ENCODE assay signal across 8 cellular contexts in genomic region chrX:8783100-8784098, GRCh38. TPM values are rescaled to one million over a fixed set of nuclear protein-coding genes. Genes with fewer than 3 reads are reported as not detected.
DNase-seq lines count a peak whose midpoint lies in the region; ATAC-seq and TF ChIP-seq lines count a peak whose summit lies in the region.

No MANE protein-coding gene starts in this region.

- no peak overlapping the region for H3K27ac ChIP-seq in AG04450 (ENCODE audit: low read depth, low read length)
- H3K27ac ChIP-seq in brain microvascular endothelial cell, result no peak overlapping the region

- DNase-seq in AG04450 (ENCODE audit: low read depth, low spot score) (no peak), RPMI8226 (peak; percentile 45), brain microvascular endothelial cell (no peak), myocyte (ENCODE audit: low read depth) (peak; percentile 40), HCEC 1CT (no peak), ACHN (no peak), NCI-H2107 treated with DMSO at 0.1 percent for 48 hours (lab: John Stamatoyannopoulos, UW; ENCODE audit: unreplicated experiment) (no peak)

- CTCF ChIA-PET in AG04450 (lab: Charles Lee), result interaction anchor here (1.4 kb wide), 1 partner anchor 9 kb away, joined by 3 read pairs; no protein-coding TSS in a partner anchor

- POLR2A ChIA-PET in AG04450 (lab: Yijun Ruan, JAX), result no interaction called here

- H3K9me3 ChIP-seq in AG04450 (ENCODE audit: control insufficient read depth, insufficient read depth, low read length), result peaks cover 13% of the 10 kb centered on the region; the same call in 1 of the 2 replicates

- peak; percentile 43 for TF ChIP-seq CTCF in AG04450 (IDR thresholded peaks at IDR 0.05; ENCODE audit: low read depth, low read length)
- peak; percentile 64 for TF ChIP-seq CTCF in brain microvascular endothelial cell (IDR thresholded peaks at IDR 0.05; ENCODE audit: low read depth, low read length, missing control alignments)

- peak; percentile 76 for ATAC-seq in GM19463 (IDR thresholded peaks at IDR 0.05; ENCODE audit: unreplicated experiment)

- no peaks in the 10 kb centered on the region for H3K36me3 ChIP-seq in brain microvascular endothelial cell (replicated peaks)

- H3K4me3 ChIP-seq in AG04450 (ENCODE audit: low read depth, low read length) (no peak overlapping the region), brain microvascular endothelial cell (ENCODE audit: low read depth, low read length) (peak overlapping the region; percentile 17)

- H3K27me3 ChIP-seq in AG04450 (ENCODE audit: control insufficient read depth, insufficient read depth, low read length) (no peaks in the 10 kb centered on the region), brain microvascular endothelial cell (replicated peaks) (no peaks in the 10 kb centered on the region)

- in situ Hi-C loops in brain microvascular endothelial cell (cut with HindIII; ENCODE audit: low pct_ligation_motif_present, low sequenced_read_pairs), result no loop called here
- in situ Hi-C loops in ACHN (cut with HindIII; ENCODE audit: low pct_ligation_motif_present, low pct_unique_long_range_greater_than_20kb, low sequenced_read_pairs), result no loop called here

RNA-seq across cellular contexts. Expression of gene FAM9A, which starts 17.8 kb away (rescaled TPM):
- polyA plus RNA-seq in AG04450 (2011; rRNA removed), result not detected in 2 replicates
- polyA minus RNA-seq in AG04450 (2011; rRNA and poly(A)+ RNA removed), result not detected in 2 replicates
- total RNA-seq in myocyte, result not detected in 2 replicates
- not detected for polyA plus RNA-seq in myocyte (2012)

RNA-seq across cellular contexts. Expression of gene ANOS1, which starts 51.5 kb away (rescaled TPM):
- 0.21 and 0.30 TPM in 2 replicates for polyA plus RNA-seq in AG04450 (2011; rRNA removed)
- 0.18 and 0.30 TPM in 2 replicates for polyA minus RNA-seq in AG04450 (2011; rRNA and poly(A)+ RNA removed)
- 0.08 TPM in 1 of 2 replicates, not detected in the other for total RNA-seq in myocyte
- 0.04 TPM for polyA plus RNA-seq in myocyte (2012)

Comparison
In these comparisons a context has a peak if more than half of its experiments do, and no peak if none do; other contexts are left out.
1. DNase-seq: peak in RPMI8226 (single experiment) and myocyte (single experiment); none in AG04450 (single experiment), brain microvascular endothelial cell (single experiment), HCEC 1CT (single experiment), ACHN (single experiment) and NCI-H2107 treated with DMSO at 0.1 percent for 48 hours (single experiment).